Comparison of ENCODE assay signal across 23 cellular contexts in genomic region chr5:135027318-135027698, GRCh38. TPM values are rescaled to one million over a fixed set of nuclear protein-coding genes. Genes with fewer than 3 reads are reported as not detected.
DNase-seq lines count a peak whose midpoint lies in the region; ATAC-seq and TF ChIP-seq lines count a peak whose summit lies in the region.
"Had no signal": no experiment of that assay in that cellular context is flagged by ENCODE, and none has a peak within 500 bp of the region (broad histone marks: within the 10 kb centered on the region; RNA-seq: fewer than 3 reads in every experiment).

No MANE protein-coding gene starts in this region.

- no peak overlapping the region for H3K4me2 ChIP-seq in IMR-90 (ENCODE audit: low read depth, low read length)
- H3K4me2 ChIP-seq: A549 had no signal

- POLR2A ChIA-PET in AG04450 (lab: Yijun Ruan, JAX): no interaction called here
- POLR2A ChIA-PET in IMR-90 (lab: Charles Lee; ENCODE audit: unreplicated experiment): no interaction called here
- POLR2A ChIA-PET in CD4-positive, alpha-beta T cell (lab: Charles Lee): no interaction called here

- no peak overlapping the region for H3K9ac ChIP-seq in IMR-90 (ENCODE audit: low read depth, low read length)

- peak overlapping the region; percentile 14 for H2AFZ ChIP-seq in IMR-90 (replicated peaks; ENCODE audit: low read length, poor library complexity)

- no peak overlapping the region for H3K14ac ChIP-seq in IMR-90 (replicated peaks; ENCODE audit: low read depth, low read length)

- no peak for TF ChIP-seq POLR2A in IMR-90 (IDR thresholded peaks at IDR 0.05; ENCODE audit: low read depth, low read length)

- DNase-seq in AG04450 (ENCODE audit: low read depth, low spot score) (no peak), IMR-90 (no peak), DMS153 (lab: John Stamatoyannopoulos, UW) (no peak), head of caudate nucleus (no peak)
- no peak for DNase-seq in CD4-positive, alpha-beta T cell
- DNase-seq: activated CD4-positive, alpha-beta T cell treated with anti-CD3 and anti-CD28 coated beads for 4 hours; activated CD8-positive, alpha-beta memory T cell treated with anti-CD3 and anti-CD28 coated beads, Interleukin-2, amount 50 U/mL, for 4 hours; activated effector memory CD4-positive, alpha-beta T cell treated with anti-CD3 and anti-CD28 coated beads, Interleukin-2, amount 50 U/mL, for 16 hours; adrenal gland; glutamatergic neuron; islet precursor cell; NCI-H2029; NCI-H526; OCI-M1 had no signal

- H4K20me1 ChIP-seq in IMR-90 (ENCODE audit: insufficient read depth, low read length): peaks cover 48% of the 10 kb centered on the region

- peaks cover 27% of the 10 kb centered on the region for H3K9me3 ChIP-seq in AG04450 (ENCODE audit: control insufficient read depth, insufficient read depth, low read length)
- peaks cover 7% of the 10 kb centered on the region for H3K9me3 ChIP-seq in IMR-90 (ENCODE audit: control insufficient read depth, insufficient read depth, low read length)
- peaks cover 0 to 3% of the 10 kb centered on the region in 2 donors for H3K9me3 ChIP-seq in esophagus (ENCODE audit: control insufficient read depth in 2 of 2, insufficient read depth in 1 of 2, low read depth in 1 of 2, low read length in 1 of 2)
- H3K9me3 ChIP-seq in CD4-positive, alpha-beta T cell (ENCODE audit: control insufficient read depth, low read length): no peaks in the 10 kb centered on the region
- H3K9me3 ChIP-seq: A549, adrenal gland, prostate gland, thoracic aorta had no signal

- H3K79me1 ChIP-seq in IMR-90 (ENCODE audit: low read depth in 1 of 2, low read length in 2 of 2): peaks cover 8 to 56% of the 10 kb centered on the region in 2 experiments

- in situ Hi-C loops in IMR-90 (cut with MboI; ENCODE audit: low sequenced_read_pairs): no loop called here

- H3K4ac ChIP-seq in IMR-90 (ENCODE audit: low read depth, low read length): no peak overlapping the region

- H3K4me3 Mint-ChIP-seq in nephron: peak overlapping the region; percentile 11 to 28 (median 24)
- H3K4me3 Mint-ChIP-seq in CD4-positive, alpha-beta T cell: no peak overlapping the region
- H3K4me3 Mint-ChIP-seq: natural killer cell treated with Interleukin-12 subunit alpha and Interleukin-12 subunit beta and Interleukin-15 and Interleukin-18, amount 100 ng/mL, for 72 hours had no signal

- dilution Hi-C loops in IMR-90 (cut with HindIII; ENCODE audit: low sequenced_read_pairs, unreplicated experiment): no loop called here

- H3K27me3 Mint-ChIP-seq in nephron (ENCODE audit: low read depth): peaks cover 89% of the 10 kb centered on the region
- H3K27me3 Mint-ChIP-seq in CD4-positive, alpha-beta T cell: peaks cover 66% of the 10 kb centered on the region

- H4K91ac ChIP-seq in IMR-90 (ENCODE audit: insufficient read depth, low read depth, low read length): no peak overlapping the region

- peaks cover 49% of the 10 kb centered on the region for H3K36me3 ChIP-seq in IMR-90 (ENCODE audit: control insufficient read depth, insufficient read depth, low read length)
- H3K36me3 ChIP-seq in esophagus (ENCODE audit: control insufficient read depth in 2 of 2, insufficient read depth in 2 of 2, low read length in 1 of 2): peaks cover 0 to 49% of the 10 kb centered on the region in 2 donors
- H3K36me3 ChIP-seq: adrenal gland, prostate gland, thoracic aorta had no signal

- intact Hi-C loops in IMR-90 (cut with micrococcal nuclease): no loop called here
- intact Hi-C loops in CD4-positive, alpha-beta T cell (cut with DNase I, micrococcal nuclease): no loop called here
- intact Hi-C loops in head of caudate nucleus (cut with DNase I): no loop called here

- CTCF ChIA-PET in AG04450 (lab: Charles Lee) (no interaction called here), IMR-90 (lab: Yijun Ruan, JAX) (no interaction called here)
- CTCF ChIA-PET in CD4-positive, alpha-beta T cell (lab: Charles Lee): no interaction called here

- H3K27me3 ChIP-seq in AG04450 (ENCODE audit: control insufficient read depth, insufficient read depth, low read length): peaks cover 6% of the 10 kb centered on the region
- no peaks in the 10 kb centered on the region for H3K27me3 ChIP-seq in IMR-90 (ENCODE audit: control insufficient read depth, insufficient read depth, low read length)
- H3K27me3 ChIP-seq in esophagus (ENCODE audit: control insufficient read depth in 1 of 2, insufficient read depth in 2 of 2, low read length in 2 of 2): no peaks in the 10 kb centered on the region
- peaks cover 63% of the 10 kb centered on the region for H3K27me3 ChIP-seq in CD4-positive, alpha-beta T cell (ENCODE audit: control insufficient read depth, insufficient read depth, low read length)

- H3K4me1 ChIP-seq in IMR-90 (ENCODE audit: control insufficient read depth, insufficient read depth, low read length): peaks cover 19% of the 10 kb centered on the region; the same call in 1 of the 2 replicates
- peaks cover 6 to 14% of the 10 kb centered on the region in 2 donors for H3K4me1 ChIP-seq in esophagus (ENCODE audit: control insufficient read depth in 2 of 2, insufficient read depth in 2 of 2, low read length in 1 of 2)
- H3K4me1 ChIP-seq: prostate gland had no signal

- no peak overlapping the region for H3K56ac ChIP-seq in IMR-90 (ENCODE audit: extremely low read depth, insufficient read depth, low read length)

- H4K5ac ChIP-seq in IMR-90 (ENCODE audit: low read depth, low read length): no peak overlapping the region

- no peak overlapping the region for H2AK9ac ChIP-seq in IMR-90 (replicated peaks; ENCODE audit: low read depth, low read length, poor library complexity)

- no peak overlapping the region for H2BK20ac ChIP-seq in IMR-90 (ENCODE audit: low read depth, low read length)

- H2BK15ac ChIP-seq in IMR-90 (ENCODE audit: low read depth, low read length): no peak overlapping the region

- peaks cover 3% of the 10 kb centered on the region for H3K9me3 Mint-ChIP-seq in nephron
- no peaks in the 10 kb centered on the region for H3K9me3 Mint-ChIP-seq in CD4-positive, alpha-beta T cell
- H3K9me3 Mint-ChIP-seq: natural killer cell treated with Interleukin-12 subunit alpha and Interleukin-12 subunit beta and Interleukin-15 and Interleukin-18, amount 100 ng/mL, for 72 hours had no signal

- no TSS peak for BruUV-seq in IMR-90 (replicated peaks; lab: Mats Ljungman, UMichigan)

- H3K9me1 ChIP-seq in IMR-90 (ENCODE audit: insufficient read depth, low read length): peaks cover 8% of the 10 kb centered on the region

- no peak overlapping the region for H3K18ac ChIP-seq in IMR-90 (ENCODE audit: low read depth, low read length)

- no peak overlapping the region for H4K8ac ChIP-seq in IMR-90 (ENCODE audit: low read depth in 2 of 2, low read length in 2 of 2)

- no peak overlapping the region for H2AK5ac ChIP-seq in IMR-90 (ENCODE audit: low read depth, low read length)

- 46% methylated on average over 9 of the region's 28 CpGs; no CpG with 5 or more reads in 1 of the 2 experiments for WGBS in IMR-90 (ENCODE audit: extremely low coverage in 2 of 2, insufficient read length in 1 of 2), 2 experiments
- 17 to 19% methylated on average over 28 of the region's 28 CpGs for WGBS in esophagus, 2 donors

- TF ChIP-seq RAD21 in IMR-90 (IDR thresholded peaks at IDR 0.05; ENCODE audit: low read length): no peak

- H3K4me3 ChIP-seq in AG04450 (ENCODE audit: low read depth, low read length): 0 out of 2 replicates have a peak overlapping the region, but pooled peaks have one; percentile 2
- no peak overlapping the region for H3K4me3 ChIP-seq in IMR-90 (ENCODE audit: insufficient read depth, low read depth, low read length)
- H3K4me3 ChIP-seq in esophagus (ENCODE audit: low read depth in 1 of 2, low read length in 2 of 2): peak overlapping the region; percentile 63 to 83
- H3K4me3 ChIP-seq: A549, adrenal gland, prostate gland, thoracic aorta had no signal

- no peak overlapping the region for H2BK120ac ChIP-seq in IMR-90 (ENCODE audit: low read depth, low read length)

- H3K4me1 Mint-ChIP-seq in nephron: peaks cover 35% of the 10 kb centered on the region
- H3K4me1 Mint-ChIP-seq in CD4-positive, alpha-beta T cell (ENCODE audit: low read depth): peaks cover 31% of the 10 kb centered on the region

- peak overlapping the region; percentile 47 for H3K27ac ChIP-seq in AG04450 (ENCODE audit: low read depth, low read length)
- H3K27ac ChIP-seq in IMR-90 (ENCODE audit: insufficient read depth, low read length): no peak overlapping the region
- peak overlapping the region; percentile 96 to 99 for H3K27ac ChIP-seq in esophagus (ENCODE audit: low read depth in 2 of 2, low read length in 1 of 2)
- no peak overlapping the region for H3K27ac ChIP-seq in CD4-positive, alpha-beta T cell (ENCODE audit: low read depth, low read length)
- H3K27ac ChIP-seq: A549, adrenal gland, C4-2B, prostate gland, thoracic aorta had no signal

- no peak overlapping the region for H3K27ac Mint-ChIP-seq in nephron
- H3K27ac Mint-ChIP-seq in CD4-positive, alpha-beta T cell: no peak overlapping the region
- H3K27ac Mint-ChIP-seq: natural killer cell treated with Interleukin-12 subunit alpha and Interleukin-12 subunit beta and Interleukin-15 and Interleukin-18, amount 100 ng/mL, for 72 hours had no signal

- ATAC-seq in IMR-90 (ENCODE audit: low read depth) (no peak), GM18907 (IDR thresholded peaks at IDR 0.05; ENCODE audit: unreplicated experiment) (no peak)
- ATAC-seq in CD4-positive, alpha-beta T cell (ENCODE audit: poor library complexity): no peak
- ATAC-seq: natural killer cell treated with Interleukin-12 subunit alpha and Interleukin-12 subunit beta and Interleukin-15 and Interleukin-18, amount 100 ng/mL, for 72 hours had no signal

- H2BK5ac ChIP-seq in IMR-90 (ENCODE audit: low read depth, low read length, poor library complexity, severe bottlenecking): no peak overlapping the region

- TF ChIP-seq CTCF in AG04450 (IDR thresholded peaks at IDR 0.05; ENCODE audit: low read depth, low read length) (no peak), IMR-90 (conservative IDR thresholded peaks at IDR 0.05; ENCODE audit: low read depth, low read length) (no peak), nephron (IDR thresholded peaks at IDR 0.05; ENCODE audit: unreplicated experiment in 3 of 3) (no peak)
- TF ChIP-seq CTCF in CD4-positive, alpha-beta T cell (IDR thresholded peaks at IDR 0.05): no peak

- no peak overlapping the region for H3K23ac ChIP-seq in IMR-90 (ENCODE audit: low read depth, low read length)

- peaks cover 7% of the 10 kb centered on the region for H3K36me3 Mint-ChIP-seq in nephron (ENCODE audit: low read depth)
- H3K36me3 Mint-ChIP-seq in CD4-positive, alpha-beta T cell (ENCODE audit: low read depth): no peaks in the 10 kb centered on the region

RNA-seq across cellular contexts. Expression of gene PITX1, which starts 6.7 kb away (rescaled TPM):
- polyA plus RNA-seq in AG04450 (2011; rRNA removed) (72.1 and 102 TPM in 2 replicates), IMR-90 (2012; rRNA removed) (29.8 and 41.9 TPM in 2 replicates), esophagus (100 to 1,000 TPM; 485 to 519 TPM)
- polyA minus RNA-seq in AG04450 (2011; rRNA and poly(A)+ RNA removed): 21.7 and 24.2 TPM in 2 replicates
- 10.3 and 10.4 TPM in 2 replicates for total RNA-seq in IMR-90 (2012; rRNA removed)
- 29.9 and 83.6 TPM in 2 replicates for polyA plus RNA-seq in IMR-90 (2012; cell fraction: cytosol; rRNA removed)
- polyA plus RNA-seq in IMR-90 (2012; cell fraction: nucleus; rRNA removed; ENCODE audit: low replicate concordance): 40.5 and 74.0 TPM in 2 replicates
- not detected for total RNA-seq in CD4-positive, alpha-beta T cell
- total RNA-seq: natural killer cell treated with Interleukin-12 subunit alpha and Interleukin-12 subunit beta and Interleukin-15 and Interleukin-18, amount 100 ng/mL, for 72 hours; thoracic aorta had no signal

RNA-seq across cellular contexts. Expression of gene CATSPER3, which starts 59.6 kb away (rescaled TPM):
- polyA plus RNA-seq in AG04450 (2011; rRNA removed): 0.21 and 0.22 TPM in 2 replicates
- 0.22 and 0.69 TPM in 2 replicates for polyA minus RNA-seq in AG04450 (2011; rRNA and poly(A)+ RNA removed)
- under 0.01 TPM in 1 of 2 replicates, not detected in the other for total RNA-seq in IMR-90 (2012; rRNA removed)
- polyA plus RNA-seq in IMR-90 (2012; rRNA removed): 0.12 TPM in 1 of 2 replicates, not detected in the other
- 0.02 and 0.05 TPM in 2 replicates for polyA plus RNA-seq in IMR-90 (2012; cell fraction: cytosol; rRNA removed)
- 0.40 and 0.75 TPM in 2 replicates for polyA plus RNA-seq in IMR-90 (2012; cell fraction: nucleus; rRNA removed; ENCODE audit: low replicate concordance)
- under 1 TPM; 0.34 to 0.55 TPM for polyA plus RNA-seq in esophagus
- total RNA-seq in CD4-positive, alpha-beta T cell: under 1 TPM in 1 of 2 experiments, not detected in 1; 0.56 TPM
- total RNA-seq: SK-MEL-5, thoracic aorta had no signal

Comparison
In these comparisons a context has a peak if more than half of its experiments do, and no peak if none do; other contexts are left out.
1. H3K27ac ChIP-seq: peak in AG04450 (single experiment) and esophagus (2 of 2); none in IMR-90 (single experiment) and CD4-positive, alpha-beta T cell (single experiment).